ENCODE assay signal across 14 cellular contexts in the genomic region with DNA sequence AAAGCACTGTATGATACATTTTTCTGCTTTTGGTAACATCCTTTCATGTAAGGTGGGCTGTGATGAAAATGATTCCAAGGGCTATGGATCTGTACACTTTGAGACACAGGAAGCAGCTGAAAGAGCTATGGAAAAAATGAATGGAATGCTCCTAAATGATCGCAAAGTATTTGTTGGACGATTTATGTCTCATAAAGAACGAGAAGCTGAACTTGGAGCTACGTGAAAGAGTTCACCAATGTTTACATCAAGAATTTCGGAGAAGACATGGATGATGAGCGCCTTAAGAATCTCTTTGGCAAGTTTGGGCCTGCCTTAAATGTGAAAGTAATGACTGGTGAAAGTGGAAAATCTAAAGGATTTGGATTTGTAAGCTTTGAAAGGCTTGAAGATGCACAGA. TPM values are rescaled to one million over a fixed set of nuclear protein-coding genes. Genes with fewer than 3 reads are reported as not detected.
DNase-seq lines count a peak whose midpoint lies in the region; ATAC-seq, FAIRE-seq and TF ChIP-seq lines count a peak whose summit lies in the region.
"Had no signal": no experiment of that assay in that cellular context is flagged by ENCODE, and none has a peak within 500 bp of the region (broad histone marks: within the 10 kb centered on the region; RNA-seq: fewer than 3 reads in every experiment).

No MANE protein-coding gene starts in this region.

- intact Hi-C loops in HepG2 (cut with micrococcal nuclease; ENCODE audit: unreplicated experiment), result no loop called here
- intact Hi-C loops in right lobe of liver (cut with DNase I), result no loop called here
- intact Hi-C loops in upper lobe of right lung (cut with DNase I), result no loop called here
- intact Hi-C loops in posterior vena cava (cut with DNase I), result loop anchor here in 1 of 2 donors (5.0 kb wide), 1 partner anchor 435 kb away; no protein-coding TSS in a partner anchor

- H3K36me3 ChIP-seq in HepG2 (replicated peaks in 1 of 2; ENCODE audit: control insufficient read depth in 1 of 2, insufficient read depth in 2 of 2, low read length in 2 of 2) (no peaks in the 10 kb centered on the region), right lobe of liver (no peaks in the 10 kb centered on the region), duodenal mucosa (ENCODE audit: control insufficient read depth in 1 of 2, insufficient read depth in 2 of 2, low read length in 2 of 2) (no peaks in the 10 kb centered on the region), mucosa of stomach (ENCODE audit: control insufficient read depth, insufficient read depth, low read length) (no peaks in the 10 kb centered on the region), upper lobe of right lung (no peaks in the 10 kb centered on the region)

- WGBS in HepG2 (ENCODE audit: low lambda C conversion rate), result 34% methylated on average over 6 of the region's 6 CpGs
- 70% methylated on average over 6 of the region's 6 CpGs for WGBS in right lobe of liver (ENCODE audit: insufficient coverage, low coverage, low lambda C conversion rate, missing lambda C conversion rate)

- no TSS peak for BruUV-seq in HepG2 (replicated peaks; lab: Mats Ljungman, UMichigan)

- no peak for TF ChIP-seq RAD21 in HepG2 (CRISPR knock-in tag; IDR thresholded peaks at IDR 0.05)

- no peak for DNase-seq in HepG2 (ENCODE audit: low spot score)
- no peak for DNase-seq in right lobe of liver
- DNase-seq in upper lobe of right lung, result no peak
- no peak for DNase-seq in NCI-H1092 treated with DMSO at 0.1 percent for 48 hours (lab: John Stamatoyannopoulos, UW)
- DNase-seq in 8988T, result no peak
- DNase-seq in posterior vena cava (ENCODE audit: low spot score), result no peak
- DNase-seq: GF-D8, hippocampal formation, KG1, mucosa of descending colon had no signal

- H3K9ac ChIP-seq in HepG2 (ENCODE audit: insufficient read depth, low read depth, low read length) (no peak overlapping the region), duodenal mucosa (ENCODE audit: low read depth in 1 of 2, low read length in 2 of 2) (no peak overlapping the region), mucosa of stomach (ENCODE audit: low read length) (peak overlapping the region; percentile 31)

- CTCF ChIA-PET in HepG2 (lab: Yijun Ruan, JAX; ENCODE audit: low intra/inter-chr PET ratio, low total read pairs), result no interaction called here

- H3K4me2 ChIP-seq in HepG2 (ENCODE audit: low read depth, low read length), result peak overlapping the region; percentile 52

- H4K20me1 ChIP-seq in HepG2 (ENCODE audit: insufficient read depth, low read length), result no peaks in the 10 kb centered on the region

- ATAC-seq in HepG2 (no peak), right lobe of liver (no peak), upper lobe of right lung (no peak)
- ATAC-seq: mucosa of descending colon, Panc1 had no signal

- no peaks in the 10 kb centered on the region for H3K79me2 ChIP-seq in HepG2 (ENCODE audit: insufficient read depth, low read length)

- H3K9me3 ChIP-seq in HepG2 (ENCODE audit: low read length) (no peaks in the 10 kb centered on the region), right lobe of liver (no peaks in the 10 kb centered on the region), duodenal mucosa (ENCODE audit: control insufficient read depth in 1 of 2, low read length in 2 of 2) (no peaks in the 10 kb centered on the region), mucosa of stomach (ENCODE audit: control insufficient read depth, low read length) (no peaks in the 10 kb centered on the region), upper lobe of right lung (no peaks in the 10 kb centered on the region)
- H3K9me3 ChIP-seq: mucosa of descending colon had no signal

- H3K27me3 ChIP-seq in HepG2 (ENCODE audit: control insufficient read depth in 1 of 2, insufficient read depth in 2 of 2, low read length in 2 of 2) (no peaks in the 10 kb centered on the region), right lobe of liver (no peaks in the 10 kb centered on the region), duodenal mucosa (ENCODE audit: control insufficient read depth in 1 of 2, insufficient read depth in 2 of 2, low read length in 2 of 2) (no peaks in the 10 kb centered on the region), mucosa of stomach (ENCODE audit: control insufficient read depth, insufficient read depth, low read length) (peaks cover 5% of the 10 kb centered on the region), upper lobe of right lung (no peaks in the 10 kb centered on the region)

- H3K4me1 ChIP-seq in HepG2 (ENCODE audit: insufficient read depth, low read length), result peaks cover 18% of the 10 kb centered on the region
- H3K4me1 ChIP-seq in right lobe of liver, result no peaks in the 10 kb centered on the region
- H3K4me1 ChIP-seq in duodenal mucosa (ENCODE audit: control insufficient read depth in 1 of 2, insufficient read depth in 2 of 2, low read length in 2 of 2), result no peaks in the 10 kb centered on the region
- H3K4me1 ChIP-seq in mucosa of stomach (ENCODE audit: control insufficient read depth, insufficient read depth, low read length), result no peaks in the 10 kb centered on the region
- no peaks in the 10 kb centered on the region for H3K4me1 ChIP-seq in upper lobe of right lung

- H3K4me3 ChIP-seq in HepG2 (replicated peaks in 1 of 3; ENCODE audit: insufficient read depth in 1 of 3, low read depth in 2 of 3, low read length in 3 of 3) (no peak overlapping the region; a peak in 2 of 6 replicates), right lobe of liver (peak overlapping the region in 1 of 3 donors; percentile 43), duodenal mucosa (ENCODE audit: low read depth in 1 of 2, low read length in 2 of 2) (peak overlapping the region; percentile 40 to 44), mucosa of stomach (ENCODE audit: low read length) (no peak overlapping the region), upper lobe of right lung (peak overlapping the region; percentile 39)
- H3K4me3 ChIP-seq: mucosa of descending colon had no signal

- TF ChIP-seq EP300 in HepG2 (IDR thresholded peaks at IDR 0.05; ENCODE audit: low read depth in 2 of 2, low read length in 2 of 2) (no peak), HepG2 (CRISPR knock-in tag; IDR thresholded peaks at IDR 0.05; ENCODE audit: borderline replicate concordance) (no peak)

- peak overlapping the region; percentile 22 for H2AFZ ChIP-seq in HepG2 (ENCODE audit: low read length)

- H3K27ac ChIP-seq in HepG2 (ENCODE audit: extremely low read length, insufficient read depth, low read length), result no peak overlapping the region
- H3K27ac ChIP-seq in right lobe of liver, result no peak overlapping the region
- H3K27ac ChIP-seq in duodenal mucosa (ENCODE audit: low read depth, low read length), result no peak overlapping the region
- no peak overlapping the region for H3K27ac ChIP-seq in upper lobe of right lung

- in situ Hi-C loops in HepG2 (cut with HindIII; ENCODE audit: extremely low pct_ligation_motif_present, low pct_unique_long_range_greater_than_20kb), result loop anchor here (25.0 kb wide), 1 partner anchor 160 kb away; a partner anchor contains a TSS

- FAIRE-seq in HepG2 (lab: Jason Lieb, UNC), result peak; percentile 4
- FAIRE-seq: colon had no signal

- POLR2A ChIA-PET in HepG2 (lab: Yijun Ruan, JAX), result no interaction called here

- no peak for TF ChIP-seq POLR2A in HepG2 (IDR thresholded peaks at IDR 0.05; ENCODE audit: insufficient read depth in 1 of 2, low read depth in 2 of 2, low read length in 2 of 2)
- no peak for TF ChIP-seq POLR2A in right lobe of liver (IDR thresholded peaks at IDR 0.05)

- TF ChIP-seq CTCF in HepG2 (CRISPR knock-in tag; IDR thresholded peaks at IDR 0.05) (no peak), right lobe of liver (IDR thresholded peaks at IDR 0.05) (no peak), upper lobe of right lung (IDR thresholded peaks at IDR 0.05) (no peak)

RNA-seq across cellular contexts. Expression of a gene that starts 22.1 kb away (rescaled TPM):
- total RNA-seq in HepG2 (2016; rRNA removed; fragmentation: Illumina TruSeq; extraction: Trizol), result 1.6 and 1.8 TPM in 2 replicates
- total RNA-seq in HepG2 (2016; cell fraction: cytosol; rRNA removed; fragmentation: Illumina TruSeq; extraction: Trizol; ENCODE audit: low read depth), result 1.1 and 1.8 TPM in 2 replicates
- total RNA-seq in HepG2 (2016; cell fraction: insoluble cytoplasmic fraction; rRNA removed; fragmentation: Illumina TruSeq; extraction: Trizol), result 1.2 and 2.0 TPM in 2 replicates
- total RNA-seq in HepG2 (2016; cell fraction: membrane; rRNA removed; fragmentation: Illumina TruSeq; extraction: Trizol), result 1.00 and 1.2 TPM in 2 replicates
- 4.3 and 5.0 TPM in 2 replicates for total RNA-seq in HepG2 (2016; cell fraction: nucleus; rRNA removed; fragmentation: Illumina TruSeq; extraction: Trizol)
- polyA plus RNA-seq in HepG2 (2011; rRNA removed), result 3.1 and 3.4 TPM in 2 replicates
- 1.2 and 1.7 TPM in 2 replicates for polyA plus RNA-seq in HepG2 (2011; cell fraction: cytosol; rRNA removed)
- 3.4 and 8.0 TPM in 2 replicates for polyA plus RNA-seq in HepG2 (2011; cell fraction: nucleus; rRNA removed)
- polyA plus RNA-seq in HepG2 (2012), result 0.42 and 0.83 TPM in 2 replicates
- 0.07 and 0.18 TPM in 2 replicates for polyA plus RNA-seq in HepG2 (2016; cell fraction: cytosol; fragmentation: Illumina TruSeq; extraction: Trizol; ENCODE audit: low read depth)
- polyA plus RNA-seq in HepG2 (2016; cell fraction: insoluble cytoplasmic fraction; fragmentation: Illumina TruSeq; extraction: Trizol; ENCODE audit: low read depth), result 1.2 and 1.5 TPM in 2 replicates
- 0.26 and 0.30 TPM in 2 replicates for polyA plus RNA-seq in HepG2 (2016; cell fraction: membrane; fragmentation: Illumina TruSeq; extraction: Trizol; ENCODE audit: low read depth)
- 2.9 and 3.1 TPM in 2 replicates for polyA plus RNA-seq in HepG2 (2016; cell fraction: nucleus; fragmentation: Illumina TruSeq; extraction: Trizol; ENCODE audit: insufficient read depth, low read depth)
- 10.5 and 17.4 TPM in 2 replicates for polyA minus RNA-seq in HepG2 (2011; rRNA and poly(A)+ RNA removed; ENCODE audit: low replicate concordance)
- polyA minus RNA-seq in HepG2 (2011; cell fraction: cytosol; rRNA and poly(A)+ RNA removed), result 4.3 and 4.9 TPM in 2 replicates
- 24.1 and 26.9 TPM in 2 replicates for polyA minus RNA-seq in HepG2 (2011; cell fraction: nucleus; rRNA and poly(A)+ RNA removed)
- 1 to 10 TPM; 1.3 to 5.0 (median 3.0) TPM for total RNA-seq in right lobe of liver
- 11.4 TPM for total RNA-seq in upper lobe of right lung
- 10 to 100 TPM; 11.2 to 16.0 TPM for total RNA-seq in posterior vena cava

RNA-seq across cellular contexts. Expression of a gene that starts 42.6 kb away (rescaled TPM):
- total RNA-seq in HepG2 (2016; rRNA removed; fragmentation: Illumina TruSeq; extraction: Trizol) (11.4 and 15.5 TPM in 2 replicates), right lobe of liver (10 to 100 TPM in 4 of 6 experiments, 1 to 10 TPM in 2; 8.8 to 10.9 (median 10.3) TPM), upper lobe of right lung (13.3 TPM), posterior vena cava (10 to 100 TPM in 1 of 2 donors, 1 to 10 TPM in 1; 10.0 to 14.0 TPM)
- 13.8 and 15.4 TPM in 2 replicates for total RNA-seq in HepG2 (2016; cell fraction: cytosol; rRNA removed; fragmentation: Illumina TruSeq; extraction: Trizol; ENCODE audit: low read depth)
- total RNA-seq in HepG2 (2016; cell fraction: insoluble cytoplasmic fraction; rRNA removed; fragmentation: Illumina TruSeq; extraction: Trizol), result 12.9 and 15.8 TPM in 2 replicates
- total RNA-seq in HepG2 (2016; cell fraction: membrane; rRNA removed; fragmentation: Illumina TruSeq; extraction: Trizol), result 22.0 and 22.6 TPM in 2 replicates
- total RNA-seq in HepG2 (2016; cell fraction: nucleus; rRNA removed; fragmentation: Illumina TruSeq; extraction: Trizol), result 16.2 and 20.7 TPM in 2 replicates
- 8.3 and 8.6 TPM in 2 replicates for polyA plus RNA-seq in HepG2 (2011; rRNA removed)
- polyA plus RNA-seq in HepG2 (2011; cell fraction: cytosol; rRNA removed), result 4.1 and 6.9 TPM in 2 replicates
- 5.0 and 6.6 TPM in 2 replicates for polyA plus RNA-seq in HepG2 (2011; cell fraction: nucleus; rRNA removed)
- 9.5 and 11.2 TPM in 2 replicates for polyA plus RNA-seq in HepG2 (2012)
- polyA plus RNA-seq in HepG2 (2016; cell fraction: cytosol; fragmentation: Illumina TruSeq; extraction: Trizol; ENCODE audit: low read depth), result 17.8 and 18.9 TPM in 2 replicates
- polyA plus RNA-seq in HepG2 (2016; cell fraction: insoluble cytoplasmic fraction; fragmentation: Illumina TruSeq; extraction: Trizol; ENCODE audit: low read depth), result 11.5 and 13.0 TPM in 2 replicates
- polyA plus RNA-seq in HepG2 (2016; cell fraction: membrane; fragmentation: Illumina TruSeq; extraction: Trizol; ENCODE audit: low read depth), result 19.8 and 21.0 TPM in 2 replicates
- polyA plus RNA-seq in HepG2 (2016; cell fraction: nucleus; fragmentation: Illumina TruSeq; extraction: Trizol; ENCODE audit: insufficient read depth, low read depth), result 19.2 and 20.3 TPM in 2 replicates
- 5.4 and 10.6 TPM in 2 replicates for polyA minus RNA-seq in HepG2 (2011; rRNA and poly(A)+ RNA removed; ENCODE audit: low replicate concordance)
- 4.1 and 4.4 TPM in 2 replicates for polyA minus RNA-seq in HepG2 (2011; cell fraction: cytosol; rRNA and poly(A)+ RNA removed)
- 14.2 and 18.2 TPM in 2 replicates for polyA minus RNA-seq in HepG2 (2011; cell fraction: nucleus; rRNA and poly(A)+ RNA removed)

Comparison
In these comparisons a context has a peak if more than half of its experiments do, and no peak if none do; other contexts are left out.
1. H3K4me3 ChIP-seq: peak in duodenal mucosa (2 of 2) and upper lobe of right lung (single experiment); none in HepG2 (0 of 3) and mucosa of stomach (single experiment).